Comparison of ENCODE assay signal across 8 cellular contexts in the genomic region with DNA sequence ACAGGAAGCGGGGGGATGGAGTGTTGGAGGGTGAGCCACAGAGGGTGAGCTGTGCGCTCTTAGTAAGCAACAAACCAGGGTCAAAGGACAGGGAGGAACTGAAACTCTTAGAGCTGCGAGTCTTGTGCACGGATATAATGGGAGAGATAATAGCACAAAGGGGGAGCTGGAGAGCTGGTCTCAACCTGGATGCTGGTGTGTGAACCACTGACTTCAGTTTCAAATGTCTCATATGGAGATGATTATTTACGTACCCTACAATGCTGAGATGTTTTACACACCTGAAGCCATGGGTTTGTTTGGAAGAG. TPM values are rescaled to one million over a fixed set of nuclear protein-coding genes. Genes with fewer than 3 reads are reported as not detected.
DNase-seq lines count a peak whose midpoint lies in the region; ATAC-seq, FAIRE-seq and TF ChIP-seq lines count a peak whose summit lies in the region.

No MANE protein-coding gene starts in this region.

- no peak for TF ChIP-seq POLR2A in GM12891 (IDR thresholded peaks at IDR 0.05; ENCODE audit: low read depth, low read length)

- peak; percentile 99 for ATAC-seq in GM21717 (IDR thresholded peaks at IDR 0.05; ENCODE audit: unreplicated experiment)

- H3K4me3 ChIP-seq in epithelial cell of esophagus (ENCODE audit: low read length), result no peak overlapping the region

- FAIRE-seq in GM12891 (lab: Jason Lieb, UNC), result peak; percentile 93

- DNase-seq in GM12891 (ENCODE audit: insufficient read length, low spot score), result peak; percentile 77
- peak; percentile 52 for DNase-seq in HuH-7 (ENCODE audit: low spot score)
- peak; percentile 3 for DNase-seq in epithelial cell of esophagus (ENCODE audit: low read depth)
- no peak for DNase-seq in ACHN
- DNase-seq in NCI-H187 treated with DMSO at 0.1 percent for 48 hours (lab: John Stamatoyannopoulos, UW), result no peak
- DNase-seq in HK-2 (ENCODE audit: unreplicated experiment), result no peak
- no peak for DNase-seq in activated naive CD4-positive, alpha-beta T cell treated with Interleukin-2 at 50 U/mL for 16 hours

- in situ Hi-C loops in ACHN (cut with HindIII; ENCODE audit: low pct_ligation_motif_present, low pct_unique_long_range_greater_than_20kb, low sequenced_read_pairs), result no loop called here

- TF ChIP-seq CTCF in epithelial cell of esophagus (IDR thresholded peaks at IDR 0.05; ENCODE audit: insufficient read depth, low read depth, low read length, missing control alignments), result no peak

TF ChIP-seq in GM12891, 5 proteins besides CTCF, POLR2A, EP300 and RAD21:
- TF ChIP-seq PAX5 (IDR thresholded peaks at IDR 0.05; ENCODE audit: insufficient read depth, low read length, severe bottlenecking) (no peak), SPI1 (IDR thresholded peaks at IDR 0.05; ENCODE audit: low read depth, low read length) (peak; percentile 100), POLR2AphosphoS5 (IDR thresholded peaks at IDR 0.05; ENCODE audit: low read depth, low read length) (no peak), TAF1 (IDR thresholded peaks at IDR 0.05; ENCODE audit: low read depth, low read length) (no peak), POU2F2 (IDR thresholded peaks at IDR 0.05; ENCODE audit: low read depth, low read length) (peak; percentile 60; the same call in 1 of the 2 replicates)

RNA-seq across cellular contexts. Expression of gene PTGR3, which starts 35.9 kb away (rescaled TPM):
- 23.2 TPM for polyA plus RNA-seq in GM12891 (2012; ENCODE audit: low read depth, missing spikeins)

RNA-seq across cellular contexts. Expression of gene TSHZ1, which starts 37.5 kb away (rescaled TPM):
- 3.3 TPM for polyA plus RNA-seq in GM12891 (2012; ENCODE audit: low read depth, missing spikeins)

Comparison
In these comparisons a context has a peak if more than half of its experiments do, and no peak if none do; other contexts are left out.
1. DNase-seq: peak in GM12891 (single experiment), HuH-7 (single experiment) and epithelial cell of esophagus (single experiment); none in ACHN (single experiment), NCI-H187 treated with DMSO at 0.1 percent for 48 hours (single experiment), HK-2 (single experiment) and activated naive CD4-positive, alpha-beta T cell treated with Interleukin-2 at 50 U/mL for 16 hours (single experiment).